Comparison of ENCODE assay signal across 1 cellular context in the genomic region with DNA sequence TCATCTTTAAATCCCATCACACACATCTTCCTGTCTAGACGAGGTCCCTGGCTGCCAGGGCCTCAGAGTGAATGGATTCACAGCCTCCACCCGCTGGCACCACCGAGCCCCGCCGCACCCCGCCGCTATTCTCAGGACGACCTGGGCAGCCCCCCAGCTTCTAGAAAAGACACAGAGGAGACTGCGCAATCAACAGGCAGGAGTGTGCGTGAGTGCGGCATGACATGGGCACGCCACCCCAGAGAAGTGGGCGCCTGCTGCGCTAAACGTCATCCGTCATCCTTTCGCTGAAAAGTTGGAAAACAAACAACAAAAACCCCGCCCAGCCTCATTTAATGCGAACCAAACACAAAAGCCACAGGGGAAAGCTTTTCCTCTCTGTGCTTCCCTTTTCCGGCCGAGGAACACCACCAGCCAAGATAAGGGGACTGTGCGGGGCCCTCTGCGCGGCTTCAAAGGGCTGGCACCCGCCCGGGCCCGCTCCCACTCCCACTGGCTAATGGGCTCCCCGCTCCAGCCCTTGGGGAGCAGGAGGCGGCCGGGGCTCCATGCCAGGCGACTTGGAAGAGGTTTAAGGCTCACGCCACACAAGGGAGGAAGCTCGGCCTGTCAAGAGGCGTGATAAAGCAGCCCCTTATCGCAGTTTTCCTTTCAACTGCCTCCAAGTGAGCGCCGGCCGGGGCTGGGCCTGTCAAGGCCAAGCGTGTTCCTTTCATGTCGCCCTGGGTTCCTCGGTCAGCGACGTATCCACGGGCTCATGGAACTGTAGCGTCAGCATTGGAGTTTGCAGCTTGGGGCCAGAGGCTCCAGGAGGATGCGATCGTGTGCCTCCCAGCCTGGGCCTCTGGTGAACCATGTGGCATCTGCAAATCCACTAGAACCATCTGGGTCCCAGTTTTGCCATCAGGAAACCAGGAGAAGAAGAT.
TF ChIP-seq lines count a peak whose summit lies in the region.

No MANE protein-coding gene starts in this region.

TF ChIP-seq in K562, 482 proteins besides CTCF, POLR2A, EP300 and RAD21 (continued from another document and continues in another):
- TF ChIP-seq, protein P1, sequence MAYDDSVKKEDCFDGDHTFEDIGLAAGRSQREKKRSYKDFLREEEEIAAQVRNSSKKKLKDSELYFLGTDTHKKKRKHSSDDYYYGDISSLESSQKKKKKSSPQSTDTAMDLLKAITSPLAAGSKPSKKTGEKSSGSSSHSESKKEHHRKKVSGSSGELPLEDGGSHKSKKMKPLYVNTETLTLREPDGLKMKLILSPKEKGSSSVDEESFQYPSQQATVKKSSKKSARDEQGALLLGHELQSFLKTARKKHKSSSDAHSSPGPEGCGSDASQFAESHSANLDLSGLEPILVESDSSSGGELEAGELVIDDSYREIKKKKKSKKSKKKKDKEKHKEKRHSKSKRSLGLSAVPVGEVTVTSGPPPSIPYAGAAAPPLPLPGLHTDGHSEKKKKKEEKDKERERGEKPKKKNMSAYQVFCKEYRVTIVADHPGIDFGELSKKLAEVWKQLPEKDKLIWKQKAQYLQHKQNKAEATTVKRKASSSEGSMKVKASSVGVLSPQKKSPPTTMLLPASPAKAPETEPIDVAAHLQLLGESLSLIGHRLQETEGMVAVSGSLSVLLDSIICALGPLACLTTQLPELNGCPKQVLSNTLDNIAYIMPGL (CRISPR knock-in tag; IDR thresholded peaks at IDR 0.05): no peak
- no peak; the same call in 1 of the 2 replicates for TF ChIP-seq MECOM (CRISPR knock-in tag; IDR thresholded peaks at IDR 0.05)
- TF ChIP-seq CBX3 (IDR thresholded peaks at IDR 0.05; ENCODE audit: borderline replicate concordance in 1 of 2, low read length in 2 of 2): peak in 1 of 2 experiments; percentile 32; a peak in 1 of 3 replicates
- TF ChIP-seq, protein P2, sequence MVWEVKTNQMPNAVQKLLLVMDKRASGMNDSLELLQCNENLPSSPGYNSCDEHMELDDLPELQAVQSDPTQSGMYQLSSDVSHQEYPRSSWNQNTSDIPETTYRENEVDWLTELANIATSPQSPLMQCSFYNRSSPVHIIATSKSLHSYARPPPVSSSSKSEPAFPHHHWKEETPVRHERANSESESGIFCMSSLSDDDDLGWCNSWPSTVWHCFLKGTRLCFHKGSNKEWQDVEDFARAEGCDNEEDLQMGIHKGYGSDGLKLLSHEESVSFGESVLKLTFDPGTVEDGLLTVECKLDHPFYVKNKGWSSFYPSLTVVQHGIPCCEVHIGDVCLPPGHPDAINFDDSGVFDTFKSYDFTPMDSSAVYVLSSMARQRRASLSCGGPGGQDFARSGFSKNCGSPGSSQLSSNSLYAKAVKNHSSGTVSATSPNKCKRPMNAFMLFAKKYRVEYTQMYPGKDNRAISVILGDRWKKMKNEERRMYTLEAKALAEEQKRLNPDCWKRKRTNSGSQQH (CRISPR knock-in tag; IDR thresholded peaks at IDR 0.05): peak; percentile 40; the same call in 1 of the 2 replicates
- TF ChIP-seq POU5F1 (IDR thresholded peaks at IDR 0.05; ENCODE audit: borderline replicate concordance, low read depth, low read length, partially characterized antibody): no peak
- peak; percentile 6; the same call in 1 of the 2 replicates for TF ChIP-seq ELF2 (CRISPR knock-in tag; IDR thresholded peaks at IDR 0.05)
- peak; percentile 81 for TF ChIP-seq ZBTB17 (CRISPR knock-in tag; IDR thresholded peaks at IDR 0.05)
- TF ChIP-seq NFYB (IDR thresholded peaks at IDR 0.05; ENCODE audit: extremely low read depth, insufficient read length): no peak
- TF ChIP-seq CAMTA2 (CRISPR knock-in tag; conservative IDR thresholded peaks at IDR 0.05): peak; percentile 49; the same call in 1 of the 2 replicates
- peak; percentile 56 for TF ChIP-seq JUND (IDR thresholded peaks at IDR 0.05; ENCODE audit: borderline replicate concordance, low read depth, low read length)
- peak; percentile 48; the same call in 1 of the 3 replicates for TF ChIP-seq JUND (tag; IDR thresholded peaks at IDR 0.05; ENCODE audit: borderline replicate concordance, low read depth, low read length)
- TF ChIP-seq NONO (IDR thresholded peaks at IDR 0.05; ENCODE audit: low read depth in 2 of 2, low read length in 1 of 2): 0 out of 4 replicates have a peak, but pooled peaks of 1 of the 2 experiments have one; percentile 13
- TF ChIP-seq, protein P3, sequence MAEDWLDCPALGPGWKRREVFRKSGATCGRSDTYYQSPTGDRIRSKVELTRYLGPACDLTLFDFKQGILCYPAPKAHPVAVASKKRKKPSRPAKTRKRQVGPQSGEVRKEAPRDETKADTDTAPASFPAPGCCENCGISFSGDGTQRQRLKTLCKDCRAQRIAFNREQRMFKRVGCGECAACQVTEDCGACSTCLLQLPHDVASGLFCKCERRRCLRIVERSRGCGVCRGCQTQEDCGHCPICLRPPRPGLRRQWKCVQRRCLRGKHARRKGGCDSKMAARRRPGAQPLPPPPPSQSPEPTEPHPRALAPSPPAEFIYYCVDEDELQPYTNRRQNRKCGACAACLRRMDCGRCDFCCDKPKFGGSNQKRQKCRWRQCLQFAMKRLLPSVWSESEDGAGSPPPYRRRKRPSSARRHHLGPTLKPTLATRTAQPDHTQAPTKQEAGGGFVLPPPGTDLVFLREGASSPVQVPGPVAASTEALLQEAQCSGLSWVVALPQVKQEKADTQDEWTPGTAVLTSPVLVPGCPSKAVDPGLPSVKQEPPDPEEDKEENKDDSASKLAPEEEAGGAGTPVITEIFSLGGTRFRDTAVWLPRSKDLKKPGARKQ (CRISPR knock-in tag; IDR thresholded peaks at IDR 0.05): 0 out of 2 replicates have a peak, but pooled peaks have one; percentile 53
- TF ChIP-seq, protein P4, sequence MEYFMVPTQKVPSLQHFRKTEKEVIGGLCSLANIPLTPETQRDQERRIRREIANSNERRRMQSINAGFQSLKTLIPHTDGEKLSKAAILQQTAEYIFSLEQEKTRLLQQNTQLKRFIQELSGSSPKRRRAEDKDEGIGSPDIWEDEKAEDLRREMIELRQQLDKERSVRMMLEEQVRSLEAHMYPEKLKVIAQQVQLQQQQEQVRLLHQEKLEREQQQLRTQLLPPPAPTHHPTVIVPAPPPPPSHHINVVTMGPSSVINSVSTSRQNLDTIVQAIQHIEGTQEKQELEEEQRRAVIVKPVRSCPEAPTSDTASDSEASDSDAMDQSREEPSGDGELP (CRISPR knock-in tag; IDR thresholded peaks at IDR 0.05; ENCODE audit: borderline replicate concordance): peak; percentile 65; the same call in 1 of the 2 replicates
- no peak for TF ChIP-seq MTA1 (IDR thresholded peaks at IDR 0.05; ENCODE audit: borderline replicate concordance)
- TF ChIP-seq C11orf30 (IDR thresholded peaks at IDR 0.05; ENCODE audit: low read depth): peak; percentile 31; the same call in 1 of the 2 replicates
- TF ChIP-seq CREM (IDR thresholded peaks at IDR 0.05; ENCODE audit: low read depth): 0 out of 2 replicates have a peak, but pooled peaks have one; percentile 11
- TF ChIP-seq, protein P5, sequence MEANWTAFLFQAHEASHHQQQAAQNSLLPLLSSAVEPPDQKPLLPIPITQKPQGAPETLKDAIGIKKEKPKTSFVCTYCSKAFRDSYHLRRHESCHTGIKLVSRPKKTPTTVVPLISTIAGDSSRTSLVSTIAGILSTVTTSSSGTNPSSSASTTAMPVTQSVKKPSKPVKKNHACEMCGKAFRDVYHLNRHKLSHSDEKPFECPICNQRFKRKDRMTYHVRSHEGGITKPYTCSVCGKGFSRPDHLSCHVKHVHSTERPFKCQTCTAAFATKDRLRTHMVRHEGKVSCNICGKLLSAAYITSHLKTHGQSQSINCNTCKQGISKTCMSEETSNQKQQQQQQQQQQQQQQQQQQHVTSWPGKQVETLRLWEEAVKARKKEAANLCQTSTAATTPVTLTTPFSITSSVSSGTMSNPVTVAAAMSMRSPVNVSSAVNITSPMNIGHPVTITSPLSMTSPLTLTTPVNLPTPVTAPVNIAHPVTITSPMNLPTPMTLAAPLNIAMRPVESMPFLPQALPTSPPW (CRISPR knock-in tag; IDR thresholded peaks at IDR 0.05): peak; percentile 55; the same call in 1 of the 2 replicates
- TF ChIP-seq TBP (optimal IDR thresholded peaks at IDR 0.05; ENCODE audit: low read depth, low read length): peak; percentile 65
- TF ChIP-seq, protein P6, sequence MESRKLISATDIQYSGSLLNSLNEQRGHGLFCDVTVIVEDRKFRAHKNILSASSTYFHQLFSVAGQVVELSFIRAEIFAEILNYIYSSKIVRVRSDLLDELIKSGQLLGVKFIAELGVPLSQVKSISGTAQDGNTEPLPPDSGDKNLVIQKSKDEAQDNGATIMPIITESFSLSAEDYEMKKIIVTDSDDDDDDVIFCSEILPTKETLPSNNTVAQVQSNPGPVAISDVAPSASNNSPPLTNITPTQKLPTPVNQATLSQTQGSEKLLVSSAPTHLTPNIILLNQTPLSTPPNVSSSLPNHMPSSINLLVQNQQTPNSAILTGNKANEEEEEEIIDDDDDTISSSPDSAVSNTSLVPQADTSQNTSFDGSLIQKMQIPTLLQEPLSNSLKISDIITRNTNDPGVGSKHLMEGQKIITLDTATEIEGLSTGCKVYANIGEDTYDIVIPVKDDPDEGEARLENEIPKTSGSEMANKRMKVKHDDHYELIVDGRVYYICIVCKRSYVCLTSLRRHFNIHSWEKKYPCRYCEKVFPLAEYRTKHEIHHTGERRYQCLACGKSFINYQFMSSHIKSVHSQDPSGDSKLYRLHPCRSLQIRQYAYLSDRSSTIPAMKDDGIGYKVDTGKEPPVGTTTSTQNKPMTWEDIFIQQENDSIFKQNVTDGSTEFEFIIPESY (CRISPR knock-in tag; IDR thresholded peaks at IDR 0.05): peak; percentile 53
- 0 out of 2 replicates have a peak, but pooled peaks have one; percentile 40 for TF ChIP-seq MXI1 (IDR thresholded peaks at IDR 0.05; ENCODE audit: low read depth, low read length)
- TF ChIP-seq CXXC5 (CRISPR knock-in tag; IDR thresholded peaks at IDR 0.05): peak; percentile 87
- peak; percentile 50; the same call in 1 of the 2 replicates for TF ChIP-seq MBD2 (IDR thresholded peaks at IDR 0.05; ENCODE audit: borderline replicate concordance, low read depth)
- TF ChIP-seq, protein P7, sequence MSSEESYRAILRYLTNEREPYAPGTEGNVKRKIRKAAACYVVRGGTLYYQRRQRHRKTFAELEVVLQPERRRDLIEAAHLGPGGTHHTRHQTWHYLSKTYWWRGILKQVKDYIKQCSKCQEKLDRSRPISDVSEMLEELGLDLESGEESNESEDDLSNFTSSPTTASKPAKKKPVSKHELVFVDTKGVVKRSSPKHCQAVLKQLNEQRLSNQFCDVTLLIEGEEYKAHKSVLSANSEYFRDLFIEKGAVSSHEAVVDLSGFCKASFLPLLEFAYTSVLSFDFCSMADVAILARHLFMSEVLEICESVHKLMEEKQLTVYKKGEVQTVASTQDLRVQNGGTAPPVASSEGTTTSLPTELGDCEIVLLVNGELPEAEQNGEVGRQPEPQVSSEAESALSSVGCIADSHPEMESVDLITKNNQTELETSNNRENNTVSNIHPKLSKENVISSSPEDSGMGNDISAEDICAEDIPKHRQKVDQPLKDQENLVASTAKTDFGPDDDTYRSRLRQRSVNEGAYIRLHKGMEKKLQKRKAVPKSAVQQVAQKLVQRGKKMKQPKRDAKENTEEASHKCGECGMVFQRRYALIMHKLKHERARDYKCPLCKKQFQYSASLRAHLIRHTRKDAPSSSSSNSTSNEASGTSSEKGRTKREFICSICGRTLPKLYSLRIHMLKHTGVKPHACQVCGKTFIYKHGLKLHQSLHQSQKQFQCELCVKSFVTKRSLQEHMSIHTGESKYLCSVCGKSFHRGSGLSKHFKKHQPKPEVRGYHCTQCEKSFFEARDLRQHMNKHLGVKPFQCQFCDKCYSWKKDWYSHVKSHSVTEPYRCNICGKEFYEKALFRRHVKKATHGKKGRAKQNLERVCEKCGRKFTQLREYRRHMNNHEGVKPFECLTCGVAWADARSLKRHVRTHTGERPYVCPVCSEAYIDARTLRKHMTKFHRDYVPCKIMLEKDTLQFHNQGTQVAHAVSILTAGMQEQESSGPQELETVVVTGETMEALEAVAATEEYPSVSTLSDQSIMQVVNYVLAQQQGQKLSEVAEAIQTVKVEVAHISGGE (CRISPR knock-in tag; IDR thresholded peaks at IDR 0.05): peak in 1 of 3 experiments; percentile 51; a peak in 1 of 6 replicates
- TF ChIP-seq HMGN3 (IDR thresholded peaks at IDR 0.05; ENCODE audit: borderline replicate concordance, extremely low read depth, insufficient read length, low read depth, low read length): peak; percentile 93
- TF ChIP-seq, protein P8, sequence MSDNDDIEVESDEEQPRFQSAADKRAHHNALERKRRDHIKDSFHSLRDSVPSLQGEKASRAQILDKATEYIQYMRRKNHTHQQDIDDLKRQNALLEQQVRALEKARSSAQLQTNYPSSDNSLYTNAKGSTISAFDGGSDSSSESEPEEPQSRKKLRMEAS (CRISPR knock-in tag; IDR thresholded peaks at IDR 0.05): peak; percentile 70
- peak; percentile 49; the same call in 1 of the 2 replicates for TF ChIP-seq SPI1 (IDR thresholded peaks at IDR 0.05; ENCODE audit: borderline replicate concordance, low read depth, low read length)
- peak; percentile 63; the same call in 1 of the 2 replicates for TF ChIP-seq OTX1 (CRISPR knock-in tag; IDR thresholded peaks at IDR 0.05)
- peak; percentile 29 for TF ChIP-seq RBBP5 (IDR thresholded peaks at IDR 0.05; ENCODE audit: borderline replicate concordance, insufficient read depth, low read length, poor library complexity, severe bottlenecking)
- peak; percentile 79 for TF ChIP-seq DPF2 (IDR thresholded peaks at IDR 0.05)
- peak; percentile 84 for TF ChIP-seq POLR2G (IDR thresholded peaks at IDR 0.05; ENCODE audit: low read depth, low read length)
- TF ChIP-seq TAF7 (tag; IDR thresholded peaks at IDR 0.05): 0 out of 2 replicates have a peak, but pooled peaks have one; percentile 21
- no peak for TF ChIP-seq NCOA2 (IDR thresholded peaks at IDR 0.05; ENCODE audit: partially characterized antibody in 2 of 2)
- TF ChIP-seq, protein P9, sequence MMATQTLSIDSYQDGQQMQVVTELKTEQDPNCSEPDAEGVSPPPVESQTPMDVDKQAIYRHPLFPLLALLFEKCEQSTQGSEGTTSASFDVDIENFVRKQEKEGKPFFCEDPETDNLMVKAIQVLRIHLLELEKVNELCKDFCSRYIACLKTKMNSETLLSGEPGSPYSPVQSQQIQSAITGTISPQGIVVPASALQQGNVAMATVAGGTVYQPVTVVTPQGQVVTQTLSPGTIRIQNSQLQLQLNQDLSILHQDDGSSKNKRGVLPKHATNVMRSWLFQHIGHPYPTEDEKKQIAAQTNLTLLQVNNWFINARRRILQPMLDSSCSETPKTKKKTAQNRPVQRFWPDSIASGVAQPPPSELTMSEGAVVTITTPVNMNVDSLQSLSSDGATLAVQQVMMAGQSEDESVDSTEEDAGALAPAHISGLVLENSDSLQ (IDR thresholded peaks at IDR 0.05): peak; percentile 85
- no peak for TF ChIP-seq JUN (IDR thresholded peaks at IDR 0.05; ENCODE audit: borderline replicate concordance, low read depth, low read length)
- TF ChIP-seq JUN (CRISPR knock-in tag; IDR thresholded peaks at IDR 0.05; ENCODE audit: borderline replicate concordance): no peak
- no peak for TF ChIP-seq SAFB2 (IDR thresholded peaks at IDR 0.05; ENCODE audit: borderline replicate concordance, low read depth, low read length, severe bottlenecking)
- no peak for TF ChIP-seq FOXM1 (IDR thresholded peaks at IDR 0.05; ENCODE audit: low read depth)
- TF ChIP-seq FOXM1 (CRISPR knock-in tag; IDR thresholded peaks at IDR 0.05; ENCODE audit: low read depth): no peak
- TF ChIP-seq, protein P10, sequence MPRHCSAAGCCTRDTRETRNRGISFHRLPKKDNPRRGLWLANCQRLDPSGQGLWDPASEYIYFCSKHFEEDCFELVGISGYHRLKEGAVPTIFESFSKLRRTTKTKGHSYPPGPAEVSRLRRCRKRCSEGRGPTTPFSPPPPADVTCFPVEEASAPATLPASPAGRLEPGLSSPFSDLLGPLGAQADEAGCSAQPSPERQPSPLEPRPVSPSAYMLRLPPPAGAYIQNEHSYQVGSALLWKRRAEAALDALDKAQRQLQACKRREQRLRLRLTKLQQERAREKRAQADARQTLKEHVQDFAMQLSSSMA (CRISPR knock-in tag; IDR thresholded peaks at IDR 0.05): no peak
- TF ChIP-seq LARP7 (IDR thresholded peaks at IDR 0.05): no peak
- TF ChIP-seq MAZ (CRISPR knock-in tag; conservative IDR thresholded peaks at IDR 0.05 in 1 of 2, IDR thresholded peaks at IDR 0.05 in 1 of 2): peak; percentile 47 to 79; a peak in 3 of 4 replicates
- TF ChIP-seq ZBED1 (IDR thresholded peaks at IDR 0.05): no peak
